ENCODE assay signal across 1 cellular context in the genomic region with DNA sequence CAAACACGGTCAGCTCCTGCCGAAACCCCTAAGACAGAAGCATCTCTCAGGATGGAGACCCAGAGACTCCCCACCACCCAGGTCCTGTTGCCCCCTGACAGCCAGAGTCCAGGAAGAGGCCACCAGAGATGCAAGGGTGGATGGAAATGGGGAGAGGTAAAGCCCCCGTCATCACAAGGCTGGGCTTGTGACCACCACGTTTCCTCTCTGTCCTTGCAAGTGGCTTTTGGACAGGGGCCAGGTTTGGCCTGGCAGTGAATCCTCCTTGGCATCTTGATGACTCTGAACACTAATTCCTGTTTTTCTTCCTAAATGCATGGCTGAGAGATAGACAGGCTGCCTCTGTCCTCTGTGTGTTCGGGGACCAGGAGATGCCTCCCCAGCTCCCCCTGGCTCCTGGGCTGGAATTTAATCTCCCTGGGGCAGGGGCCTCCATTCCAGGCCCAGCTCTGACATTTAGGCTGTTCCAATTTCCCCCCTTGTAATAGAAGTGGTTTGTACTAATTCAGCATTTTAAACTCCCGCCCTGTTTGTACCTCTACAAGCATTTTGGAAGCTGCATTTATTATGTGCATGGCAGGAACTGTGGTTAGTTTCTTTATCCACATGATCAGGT.
TF ChIP-seq lines count a peak whose summit lies in the region.

No MANE protein-coding gene starts in this region.

TF ChIP-seq in GM23338, 12 proteins besides CTCF, POLR2A, EP300 and RAD21 (continued from another document):
- TF ChIP-seq, protein P1, sequence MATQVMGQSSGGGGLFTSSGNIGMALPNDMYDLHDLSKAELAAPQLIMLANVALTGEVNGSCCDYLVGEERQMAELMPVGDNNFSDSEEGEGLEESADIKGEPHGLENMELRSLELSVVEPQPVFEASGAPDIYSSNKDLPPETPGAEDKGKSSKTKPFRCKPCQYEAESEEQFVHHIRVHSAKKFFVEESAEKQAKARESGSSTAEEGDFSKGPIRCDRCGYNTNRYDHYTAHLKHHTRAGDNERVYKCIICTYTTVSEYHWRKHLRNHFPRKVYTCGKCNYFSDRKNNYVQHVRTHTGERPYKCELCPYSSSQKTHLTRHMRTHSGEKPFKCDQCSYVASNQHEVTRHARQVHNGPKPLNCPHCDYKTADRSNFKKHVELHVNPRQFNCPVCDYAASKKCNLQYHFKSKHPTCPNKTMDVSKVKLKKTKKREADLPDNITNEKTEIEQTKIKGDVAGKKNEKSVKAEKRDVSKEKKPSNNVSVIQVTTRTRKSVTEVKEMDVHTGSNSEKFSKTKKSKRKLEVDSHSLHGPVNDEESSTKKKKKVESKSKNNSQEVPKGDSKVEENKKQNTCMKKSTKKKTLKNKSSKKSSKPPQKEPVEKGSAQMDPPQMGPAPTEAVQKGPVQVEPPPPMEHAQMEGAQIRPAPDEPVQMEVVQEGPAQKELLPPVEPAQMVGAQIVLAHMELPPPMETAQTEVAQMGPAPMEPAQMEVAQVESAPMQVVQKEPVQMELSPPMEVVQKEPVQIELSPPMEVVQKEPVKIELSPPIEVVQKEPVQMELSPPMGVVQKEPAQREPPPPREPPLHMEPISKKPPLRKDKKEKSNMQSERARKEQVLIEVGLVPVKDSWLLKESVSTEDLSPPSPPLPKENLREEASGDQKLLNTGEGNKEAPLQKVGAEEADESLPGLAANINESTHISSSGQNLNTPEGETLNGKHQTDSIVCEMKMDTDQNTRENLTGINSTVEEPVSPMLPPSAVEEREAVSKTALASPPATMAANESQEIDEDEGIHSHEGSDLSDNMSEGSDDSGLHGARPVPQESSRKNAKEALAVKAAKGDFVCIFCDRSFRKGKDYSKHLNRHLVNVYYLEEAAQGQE (IDR thresholded peaks at IDR 0.05; ENCODE audit: unreplicated experiment) = no peak
- TF ChIP-seq NANOG (IDR thresholded peaks at IDR 0.05; ENCODE audit: borderline replicate concordance) (no peak), CREB1 (CRISPR knock-in tag; IDR thresholded peaks at IDR 0.05; ENCODE audit: low read depth) (no peak), JUNB (IDR thresholded peaks at IDR 0.05; ENCODE audit: unreplicated experiment) (no peak), POLR2AphosphoS5 (IDR thresholded peaks at IDR 0.05; ENCODE audit: low read depth) (no peak), ZNF114 (CRISPR knock-in tag; IDR thresholded peaks at IDR 0.05) (no peak)
TF ChIP-seq in GM23338: peak in this region for 0.
